Comparison of ENCODE assay signal across 12 cellular contexts in the genomic region with DNA sequence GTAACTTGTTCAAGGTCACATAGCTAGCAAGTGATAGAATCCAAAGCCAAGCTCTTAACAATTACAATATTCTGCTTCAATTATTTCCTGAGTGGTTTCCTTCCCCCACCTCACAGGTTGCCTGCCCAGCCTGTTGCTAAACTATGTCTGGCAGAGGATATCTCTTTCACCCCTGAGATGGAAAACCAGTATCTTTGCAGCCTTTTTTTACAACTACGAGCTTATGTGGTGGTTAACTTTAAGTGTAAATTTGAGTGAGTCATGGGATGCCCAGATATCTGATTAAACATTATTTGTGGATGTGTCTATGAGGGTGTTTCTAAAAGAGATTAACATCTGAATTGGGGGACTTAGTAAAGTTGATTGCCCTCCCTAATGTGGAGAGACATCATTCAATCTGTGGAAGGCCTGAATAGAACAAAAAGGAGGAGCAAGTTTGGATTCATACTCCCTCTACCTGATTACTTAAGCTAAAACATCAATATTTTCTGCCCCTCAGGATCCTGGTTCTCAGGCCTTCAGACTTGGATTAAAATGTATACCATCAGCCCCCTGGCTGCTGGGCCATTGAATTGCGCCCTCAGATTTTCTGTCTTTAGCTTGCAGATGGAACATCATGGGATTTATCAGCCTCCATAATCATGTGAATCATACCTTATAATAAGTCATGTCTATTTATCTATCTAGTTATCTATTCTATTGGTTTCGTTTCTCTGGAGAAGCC.
DNase-seq lines count a peak whose midpoint lies in the region; TF ChIP-seq lines count a peak whose summit lies in the region.
"Had no signal": no experiment of that assay in that cellular context is flagged by ENCODE, and none has a peak within 500 bp of the region (broad histone marks: within the 10 kb centered on the region; RNA-seq: fewer than 3 reads in every experiment).

No MANE protein-coding gene starts in this region.

- H3K36me3 ChIP-seq in spleen: no peaks in the 10 kb centered on the region
- H3K36me3 ChIP-seq: gastroesophageal sphincter had no signal

- peak; percentile 37 for TF ChIP-seq CTCF in foreskin fibroblast (IDR thresholded peaks at IDR 0.05; ENCODE audit: low read depth, low read length)
- peak in 17 of 56 donors; percentile 11 to 30 (median 20) for TF ChIP-seq CTCF in dorsolateral prefrontal cortex (IDR thresholded peaks at IDR 0.05 in 54 of 56, conservative IDR thresholded peaks at IDR 0.05 in 2 of 56; ENCODE audit: low read depth in 1 of 56, partially characterized antibody in 56 of 56)
- TF ChIP-seq CTCF in spleen (IDR thresholded peaks at IDR 0.05 in 8 of 11, conservative IDR thresholded peaks at IDR 0.05 in 3 of 11): peak in 2 of 11 experiments; percentile 9 to 38

- H3K27ac ChIP-seq in dorsolateral prefrontal cortex (no peak overlapping the region), spleen (no peak overlapping the region)
- H3K27ac ChIP-seq: gastroesophageal sphincter had no signal

- DNase-seq in A172 (ENCODE audit: low spot score) (peak; percentile 60), H4 (ENCODE audit: low spot score) (peak; percentile 69), RPMI7951 (ENCODE audit: low read depth) (peak; percentile 44), foreskin fibroblast (peak in 1 of 2 donors; percentile 31), dorsolateral prefrontal cortex (no peak), NCI-H524 treated with DMSO at 0.1 percent for 48 hours (lab: John Stamatoyannopoulos, UW) (no peak), spleen (no peak)
- DNase-seq in stimulated activated CD4-positive, alpha-beta T cell treated with anti-CD3 and anti-CD28 coated beads, Interleukin-1b, Interleukin-23, amount 100 ng/mL, for 48 hours: no peak
- DNase-seq: CD4-positive, alpha-beta memory T cell; NCI-H1694 treated with DMSO at 0.1 percent for 48 hours; nucleus accumbens had no signal

- H3K4me1 ChIP-seq in spleen: no peaks in the 10 kb centered on the region
- H3K4me1 ChIP-seq: gastroesophageal sphincter had no signal

- TF ChIP-seq POLR2A in spleen (IDR thresholded peaks at IDR 0.05): no peak

- intact Hi-C loops in dorsolateral prefrontal cortex (cut with DNase I): no loop called here
- intact Hi-C loops in spleen (cut with DNase I; ENCODE audit: low total_unique reads): no loop called here

- H3K4me3 ChIP-seq in foreskin fibroblast (ENCODE audit: low read depth in 1 of 2, low read length in 2 of 2) (no peak overlapping the region), dorsolateral prefrontal cortex (no peak overlapping the region), spleen (no peak overlapping the region)
- H3K4me3 ChIP-seq: gastroesophageal sphincter had no signal

- no peaks in the 10 kb centered on the region for H3K27me3 ChIP-seq in dorsolateral prefrontal cortex
- H3K27me3 ChIP-seq in spleen (replicated peaks in 1 of 7): no peaks in the 10 kb centered on the region
- H3K27me3 ChIP-seq: gastroesophageal sphincter had no signal

- H3K9me3 ChIP-seq in spleen: peaks cover 0 to 11% (median 0%) of the 10 kb centered on the region in 8 donors
- H3K9me3 ChIP-seq: gastroesophageal sphincter had no signal

- WGBS in spleen, 5 donors: 58 to 75% (median 65%) methylated on average over 3 of the region's 3 CpGs

Comparison
In these comparisons a context has a peak if more than half of its experiments do, and no peak if none do; other contexts are left out.
1. DNase-seq: peak in A172 (single experiment), H4 (single experiment) and RPMI7951 (single experiment); none in dorsolateral prefrontal cortex (0 of 10), NCI-H524 treated with DMSO at 0.1 percent for 48 hours (single experiment), spleen (single experiment) and stimulated activated CD4-positive, alpha-beta T cell treated with anti-CD3 and anti-CD28 coated beads, Interleukin-1b, Interleukin-23, amount 100 ng/mL, for 48 hours (single experiment).